Comparison of ENCODE assay signal across 19 cellular contexts in genomic region chr1:30368841-30369240, GRCh38.
"Had no signal": no experiment of that assay in that cellular context is flagged by ENCODE, and none has a peak within 500 bp of the region (broad histone marks: within the 10 kb centered on the region; RNA-seq: fewer than 3 reads in every experiment).

No MANE protein-coding gene starts in this region.

- H3K4me3 Mint-ChIP-seq: natural killer cell; neural crest cell; stimulated activated effector memory CD8-positive, alpha-beta T cell treated with anti-CD3 and anti-CD28 coated beads, Interleukin-12 subunit alpha, Interleukin-12 subunit beta, amount 100 ng/mL, for 72 hours had no signal

- H3K9me3 Mint-ChIP-seq: natural killer cell; neural crest cell; stimulated activated effector memory CD8-positive, alpha-beta T cell treated with anti-CD3 and anti-CD28 coated beads, Interleukin-12 subunit alpha, Interleukin-12 subunit beta, amount 100 ng/mL, for 72 hours had no signal

- H3K36me3 Mint-ChIP-seq: natural killer cell; stimulated activated effector memory CD8-positive, alpha-beta T cell treated with anti-CD3 and anti-CD28 coated beads, Interleukin-12 subunit alpha, Interleukin-12 subunit beta, amount 100 ng/mL, for 72 hours had no signal

- H3K4me1 ChIP-seq: foreskin keratinocyte, left ventricle myocardium inferior, pancreas, right lobe of liver, tibial artery, upper lobe of left lung, uterus had no signal

- H3K27ac Mint-ChIP-seq: natural killer cell; progenitor cell of endocrine pancreas; stimulated activated effector memory CD8-positive, alpha-beta T cell treated with anti-CD3 and anti-CD28 coated beads, Interleukin-12 subunit alpha, Interleukin-12 subunit beta, amount 100 ng/mL, for 72 hours had no signal

- H3K27ac ChIP-seq: foreskin keratinocyte, left ventricle myocardium inferior, pancreas, right lobe of liver, tibial artery, upper lobe of left lung, uterus had no signal

- H3K4me3 ChIP-seq: left ventricle myocardium inferior, pancreas, right lobe of liver, tibial artery, upper lobe of left lung, uterus had no signal

- H3K36me3 ChIP-seq: left ventricle myocardium inferior, pancreas, right lobe of liver, tibial artery, upper lobe of left lung, uterus had no signal

- H3K27me3 ChIP-seq: pancreas, right lobe of liver, upper lobe of left lung, uterus had no signal

- H3K4me1 Mint-ChIP-seq: natural killer cell; neural crest cell; stimulated activated effector memory CD8-positive, alpha-beta T cell treated with anti-CD3 and anti-CD28 coated beads, Interleukin-12 subunit alpha, Interleukin-12 subunit beta, amount 100 ng/mL, for 72 hours had no signal

- DNase-seq: effector memory CD4-positive, alpha-beta T cell; foreskin keratinocyte; kidney; left cardiac atrium; left ventricle myocardium inferior; mesendoderm; natural killer cell; nucleus accumbens; pancreas; right lobe of liver; stimulated activated CD4-positive, alpha-beta T cell treated with anti-CD3 and anti-CD28 coated beads, Interleukin-4, amount 100 ng/mL, for 1 hour; stimulated activated CD8-positive, alpha-beta memory T cell treated with anti-CD3 and anti-CD28 coated beads, Interleukin-4, amount 100 ng/mL, for 48 hours; stimulated activated naive CD8-positive, alpha-beta T cell treated with anti-CD3 and anti-CD28 coated beads, Interleukin-15, Interleukin-2, amounts not matched to agents 100 U/mL and 50 U/mL, for 24 hours; upper lobe of left lung; uterus had no signal

- H3K9me3 ChIP-seq: left ventricle myocardium inferior, pancreas, right lobe of liver, tibial artery, upper lobe of left lung, uterus had no signal

- ATAC-seq: foreskin keratinocyte; left cardiac atrium; natural killer cell; pancreas; right lobe of liver; stimulated activated effector memory CD8-positive, alpha-beta T cell treated with anti-CD3 and anti-CD28 coated beads, Interleukin-12 subunit alpha, Interleukin-12 subunit beta, amount 100 ng/mL, for 72 hours; stimulated activated naive CD8-positive, alpha-beta T cell treated with anti-CD3 and anti-CD28 coated beads, Interleukin-15, Interleukin-2, amounts not matched to agents 100 U/mL and 50 U/mL, for 24 hours had no signal
